26 cellular contexts compared by ENCODE assay signal in the genomic region with DNA sequence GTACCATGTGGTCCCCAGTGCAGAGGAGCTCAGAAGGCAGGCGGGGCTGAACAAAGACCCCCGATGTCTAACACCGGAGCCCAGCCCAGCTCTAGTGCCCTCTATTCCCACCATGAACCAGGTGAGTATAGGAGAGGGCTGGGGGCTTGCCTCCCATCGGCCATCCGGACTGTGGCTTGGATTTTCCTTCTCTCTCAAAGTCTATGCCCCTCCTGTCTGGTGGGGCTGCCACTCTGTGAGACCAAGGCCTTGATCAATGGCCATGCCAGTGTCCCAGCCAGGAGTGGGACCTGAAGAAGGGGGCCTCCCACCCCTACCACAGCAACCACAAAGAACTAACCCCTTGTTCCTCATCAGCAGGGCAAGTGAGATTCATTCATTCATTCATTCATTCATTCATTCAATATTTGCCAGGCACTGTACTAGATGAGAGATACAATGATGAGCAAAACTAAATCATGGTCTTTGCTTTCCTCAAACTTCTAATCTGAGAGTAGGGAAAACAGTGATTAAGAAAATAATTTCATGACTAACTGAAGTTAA. TPM values are rescaled to one million over a fixed set of nuclear protein-coding genes. Genes with fewer than 3 reads are reported as not detected.
"Had no signal": no experiment of that assay in that cellular context is flagged by ENCODE, and none has a peak within 500 bp of the region (broad histone marks: within the 10 kb centered on the region; RNA-seq: fewer than 3 reads in every experiment).

No MANE protein-coding gene starts in this region.

- H3K27ac ChIP-seq: coronary artery, epithelial cell of prostate, esophagus squamous epithelium, gastrocnemius medialis, heart right ventricle, left lung had no signal

- H3K4me3 ChIP-seq: coronary artery, esophagus squamous epithelium, gastrocnemius medialis, heart right ventricle, left lung, lower lobe of right lung had no signal

- H3K27me3 ChIP-seq: esophagus squamous epithelium, gastrocnemius medialis, heart right ventricle, left lung had no signal

- DNase-seq: effector CD8-positive, alpha-beta T cell; effector memory CD8-positive, alpha-beta T cell; endodermal cell; erythroblast; esophagus squamous epithelium; foreskin fibroblast; foreskin melanocyte; gastrocnemius medialis; glutamatergic neuron; head of caudate nucleus; heart right ventricle; hippocampal formation; left cardiac atrium; left lung; left ventricle myocardium superior; lower lobe of right lung; mesendoderm; midbrain; naive thymus-derived CD4-positive, alpha-beta T cell had no signal

- H3K36me3 ChIP-seq: left lung had no signal

- H3K9me3 ChIP-seq: esophagus squamous epithelium, gastrocnemius medialis, heart right ventricle, left lung, lower lobe of right lung had no signal

- ATAC-seq: effector memory CD8-positive, alpha-beta T cell; esophagus mucosa; gastrocnemius medialis; left cardiac atrium had no signal

- FAIRE-seq: colon, endometrium, islet of Langerhans had no signal

RNA-seq across cellular contexts. Expression of gene ARHGEF37, which starts 47.6 kb away (rescaled TPM):
- total RNA-seq: mononuclear cell had no signal
